Comparison of ENCODE assay signal across 8 cellular contexts in genomic region chr2:85215074-85216050, GRCh38.
DNase-seq lines count a peak whose midpoint lies in the region; ATAC-seq and FAIRE-seq lines count a peak whose summit lies in the region.

No MANE protein-coding gene starts in this region.

- H3K36me3 Mint-ChIP-seq in stimulated activated memory B cell treated with anti-CD40 and anti-IgM and Interleukin-4, amounts not matched to agents 10 μg/mL and 1 μg/mL and 100 μg/mL, for 72 hours: no peaks in the 10 kb centered on the region

- DNase-seq in NCI-H345 (lab: John Stamatoyannopoulos, UW) (peak; percentile 50), NCI-H345 treated with DMSO at 0.1 percent for 48 hours (lab: John Stamatoyannopoulos, UW; ENCODE audit: unreplicated experiment) (no peak), astrocyte of the hippocampus (ENCODE audit: low read depth, low spot score) (peak; percentile 97), left lobe of liver (ENCODE audit: low spot score) (peak; percentile 52), urothelium cell line (ENCODE audit: low spot score) (peak; percentile 54)
- no peak for DNase-seq in activated naive CD4-positive, alpha-beta T cell (lab: John Stamatoyannopoulos, UW)
- no peak for DNase-seq in activated CD4-positive, alpha-beta T cell treated with anti-CD3 and anti-CD28 coated beads for 4 hours

- H3K27me3 Mint-ChIP-seq in stimulated activated memory B cell treated with anti-CD40 and anti-IgM and Interleukin-4, amounts not matched to agents 10 μg/mL and 1 μg/mL and 100 μg/mL, for 72 hours: peaks cover 11% of the 10 kb centered on the region

- no peaks in the 10 kb centered on the region for H3K4me1 Mint-ChIP-seq in stimulated activated memory B cell treated with anti-CD40 and anti-IgM and Interleukin-4, amounts not matched to agents 10 μg/mL and 1 μg/mL and 100 μg/mL, for 72 hours

- no peak overlapping the region for H3K27ac Mint-ChIP-seq in stimulated activated memory B cell treated with anti-CD40 and anti-IgM and Interleukin-4, amounts not matched to agents 10 μg/mL and 1 μg/mL and 100 μg/mL, for 72 hours

- no peak overlapping the region for H3K4me3 Mint-ChIP-seq in stimulated activated memory B cell treated with anti-CD40 and anti-IgM and Interleukin-4, amounts not matched to agents 10 μg/mL and 1 μg/mL and 100 μg/mL, for 72 hours

- no peaks in the 10 kb centered on the region for H3K9me3 Mint-ChIP-seq in stimulated activated memory B cell treated with anti-CD40 and anti-IgM and Interleukin-4, amounts not matched to agents 10 μg/mL and 1 μg/mL and 100 μg/mL, for 72 hours

- ATAC-seq in left lobe of liver: peak; percentile 95
- ATAC-seq in stimulated activated memory B cell treated with anti-CD40 and anti-IgM and Interleukin-4, amounts not matched to agents 10 μg/mL and 1 μg/mL and 100 μg/mL, for 72 hours: no peak

- FAIRE-seq in urothelium cell line (lab: Jason Lieb, UNC): no peak

Comparison
In these comparisons a context has a peak if more than half of its experiments do, and no peak if none do; other contexts are left out.
1. DNase-seq: peak in NCI-H345 (single experiment), astrocyte of the hippocampus (single experiment), left lobe of liver (single experiment) and urothelium cell line (single experiment); none in NCI-H345 treated with DMSO at 0.1 percent for 48 hours (single experiment), activated naive CD4-positive, alpha-beta T cell (0 of 4) and activated CD4-positive, alpha-beta T cell treated with anti-CD3 and anti-CD28 coated beads for 4 hours (0 of 2).